In genomic region chr10:122168598-122168997, GRCh38 we compare ENCODE assay signal across 26 cellular contexts.
DNase-seq lines count a peak whose midpoint lies in the region; ATAC-seq, FAIRE-seq and TF ChIP-seq lines count a peak whose summit lies in the region.
"Had no signal": no experiment of that assay in that cellular context is flagged by ENCODE, and none has a peak within 500 bp of the region (broad histone marks: within the 10 kb centered on the region; RNA-seq: fewer than 3 reads in every experiment).

No MANE protein-coding gene starts in this region.

- no peak for TF ChIP-seq RAD21 in K562 (CRISPR knock-in tag; conservative IDR thresholded peaks at IDR 0.05 in 1 of 2, IDR thresholded peaks at IDR 0.05 in 1 of 2)

- H3K27ac Mint-ChIP-seq in mesothelial cell of epicardium: no peak overlapping the region
- H3K27ac Mint-ChIP-seq: activated T-helper 2 cell treated with anti-CD3 and anti-CD28 coated beads, Interferon-gamma antibody, Interleukin-2, Interleukin-4, amounts not matched to agents 10 μg/mL and 5 μg/mL and 100 μg/mL, durations not matched to agents 14 hours and 24 hours and 36 hours had no signal

- H3K27ac ChIP-seq in cardiac muscle cell (peak overlapping the region; percentile 27), K562 (ENCODE audit: extremely low read depth, low read depth, low read length) (no peak overlapping the region)
- H3K27ac ChIP-seq: body of pancreas, right lobe of liver had no signal

- WGBS in K562 (ENCODE audit: insufficient coverage, low coverage, missing lambda C conversion rate): 7% methylated on average over 2 of the region's 2 CpGs

- H3K27me3 ChIP-seq in cardiac muscle cell: no peaks in the 10 kb centered on the region
- H3K27me3 ChIP-seq in K562 (ENCODE audit: control insufficient read depth in 2 of 2, insufficient read depth in 2 of 2, low read length in 2 of 2): peaks cover 2 to 22% of the 10 kb centered on the region in 2 experiments; a peak in 3 of 5 replicates
- H3K27me3 ChIP-seq: body of pancreas, right lobe of liver had no signal

- in situ Hi-C loops in K562 (cut with MboI): no loop called here

- TF ChIP-seq POLR2A in K562 (conservative IDR thresholded peaks at IDR 0.05): no peak

- H3K36me3 ChIP-seq in cardiac muscle cell: no peaks in the 10 kb centered on the region
- no peaks in the 10 kb centered on the region for H3K36me3 ChIP-seq in K562 (ENCODE audit: control insufficient read depth, insufficient read depth, low read length)
- H3K36me3 ChIP-seq: right lobe of liver had no signal

- H3K9me3 ChIP-seq in cardiac muscle cell (ENCODE audit: low read depth) (no peaks in the 10 kb centered on the region), K562 (replicated peaks; ENCODE audit: control insufficient read depth, insufficient read depth, low read depth, low read length) (no peaks in the 10 kb centered on the region)
- H3K9me3 ChIP-seq: body of pancreas, right lobe of liver had no signal

- peak in 1 of 2 donors; percentile 6 for DNase-seq in cardiac muscle cell (ENCODE audit: low read depth in 1 of 2, low spot score in 1 of 2)
- no peak for DNase-seq in Right ventricle myocardium inferior (ENCODE audit: missing footprints)
- DNase-seq in K562 (ENCODE audit: extremely low read depth in 1 of 4, low spot score in 3 of 4): no peak
- DNase-seq in iris pigment epithelial cell (ENCODE audit: low read depth): peak; percentile 23
- DNase-seq in mesothelial cell of epicardium (ENCODE audit: low spot score in 2 of 2, unreplicated experiment in 2 of 2): no peak
- DNase-seq in stimulated activated CD4-positive, alpha-beta T cell treated with anti-CD3 and anti-CD28 coated beads, Interleukin-4, amount 100 ng/mL, for 4 hours: no peak
- no peak for DNase-seq in HCEC 1CT
- DNase-seq: activated CD4-positive, alpha-beta T cell treated with anti-CD3 and anti-CD28 coated beads for 4 hours; activated naive CD4-positive, alpha-beta T cell treated with anti-CD3 and anti-CD28 coated beads, Interleukin-2, amount 50 U/mL, for 16 hours; activated T-cell treated with anti-CD3 and anti-CD28 coated beads for 4 hours; body of pancreas; C1 segment of cervical spinal cord; DMS79 treated with DMSO at 0.1 percent for 48 hours; GF-D8; Kasumi-1; NCI-H69; right lobe of liver; SIG-M5; SW 1271; trophoblast cell had no signal

- H3K9me1 ChIP-seq in K562 (ENCODE audit: control insufficient read depth, insufficient read depth, low read length): no peaks in the 10 kb centered on the region

- no peak for TF ChIP-seq EP300 in K562 (IDR thresholded peaks at IDR 0.05; ENCODE audit: low read length)

- H3K4me3 ChIP-seq in cardiac muscle cell: no peak overlapping the region
- no peak overlapping the region for H3K4me3 ChIP-seq in K562
- H3K4me3 ChIP-seq: body of pancreas, right lobe of liver had no signal

- no peaks in the 10 kb centered on the region for H3K79me2 ChIP-seq in K562 (ENCODE audit: control insufficient read depth, insufficient read depth, low read length)

- CTCF ChIA-PET in K562 (lab: Yijun Ruan, JAX; ENCODE audit: low intra/inter-chr PET ratio): no interaction called here

- H2AFZ ChIP-seq in K562 (ENCODE audit: low read depth, low read length): no peak overlapping the region

- no peaks in the 10 kb centered on the region for H3K36me3 Mint-ChIP-seq in mesothelial cell of epicardium

- H3K4me1 ChIP-seq in cardiac muscle cell (ENCODE audit: low read depth): peaks cover 40% of the 10 kb centered on the region
- no peaks in the 10 kb centered on the region for H3K4me1 ChIP-seq in K562 (replicated peaks in 1 of 2; ENCODE audit: control insufficient read depth in 2 of 2, insufficient read depth in 2 of 2, low read length in 2 of 2)

- peaks cover 27% of the 10 kb centered on the region for H3K27me3 Mint-ChIP-seq in mesothelial cell of epicardium (ENCODE audit: low read depth)

- TF ChIP-seq CTCF in cardiac muscle cell (IDR thresholded peaks at IDR 0.05; ENCODE audit: low read depth, low read length) (no peak), K562 (IDR thresholded peaks at IDR 0.05 in 2 of 3, conservative IDR thresholded peaks at IDR 0.05 in 1 of 3; ENCODE audit: insufficient read depth in 2 of 3, low read depth in 1 of 3, low read length in 3 of 3) (no peak), mesothelial cell of epicardium (IDR thresholded peaks at IDR 0.05; ENCODE audit: unreplicated experiment) (no peak)

- H4K20me1 ChIP-seq in K562 (replicated peaks; ENCODE audit: control insufficient read depth, insufficient read depth, low read length): no peaks in the 10 kb centered on the region; the same call in 1 of the 2 replicates

- ATAC-seq in Right ventricle myocardium inferior: no peak
- no peak for ATAC-seq in K562
- ATAC-seq: body of pancreas, HCT116, HepG2, left lobe of liver, right lobe of liver had no signal

- no peak for FAIRE-seq in K562 (lab: Jason Lieb, UNC)
- FAIRE-seq: endothelial cell of umbilical vein, HepG2, RCC 7860 had no signal

- no peak overlapping the region for H3K9ac ChIP-seq in K562 (ENCODE audit: insufficient read depth in 1 of 2, low read depth in 2 of 2, low read length in 2 of 2)

- POLR2A ChIA-PET in K562 (lab: Yijun Ruan, JAX): no interaction called here

- H3K4me3 Mint-ChIP-seq in mesothelial cell of epicardium: no peak overlapping the region

- H3K4me2 ChIP-seq in K562 (ENCODE audit: insufficient read depth, low read length): no peak overlapping the region

- BruUV-seq in K562 (replicated peaks; lab: Mats Ljungman, UMichigan): no TSS peak

- intact Hi-C loops in Right ventricle myocardium inferior (cut with DNase I) (no loop called here), K562 (cut with micrococcal nuclease) (no loop called here)

- H3K4me1 Mint-ChIP-seq in mesothelial cell of epicardium: peaks cover 31% of the 10 kb centered on the region

- no peaks in the 10 kb centered on the region for H3K9me3 Mint-ChIP-seq in mesothelial cell of epicardium
- H3K9me3 Mint-ChIP-seq: activated T-helper 2 cell treated with anti-CD3 and anti-CD28 coated beads, Interferon-gamma antibody, Interleukin-2, Interleukin-4, amounts not matched to agents 10 μg/mL and 5 μg/mL and 100 μg/mL, durations not matched to agents 14 hours and 24 hours and 36 hours had no signal

TF ChIP-seq in K562, 482 proteins besides CTCF, POLR2A, EP300 and RAD21:
- no peak for TF ChIP-seq SRSF9 (IDR thresholded peaks at IDR 0.05; ENCODE audit: borderline replicate concordance, low read depth, low read length)
- TF ChIP-seq ZFP30 (CRISPR knock-in tag; IDR thresholded peaks at IDR 0.05; ENCODE audit: borderline replicate concordance): no peak
- peak; percentile 24; the same call in 1 of the 2 replicates for TF ChIP-seq RFX1 (IDR thresholded peaks at IDR 0.05)
